Comparison of ENCODE assay signal across 1 cellular context in the genomic region with DNA sequence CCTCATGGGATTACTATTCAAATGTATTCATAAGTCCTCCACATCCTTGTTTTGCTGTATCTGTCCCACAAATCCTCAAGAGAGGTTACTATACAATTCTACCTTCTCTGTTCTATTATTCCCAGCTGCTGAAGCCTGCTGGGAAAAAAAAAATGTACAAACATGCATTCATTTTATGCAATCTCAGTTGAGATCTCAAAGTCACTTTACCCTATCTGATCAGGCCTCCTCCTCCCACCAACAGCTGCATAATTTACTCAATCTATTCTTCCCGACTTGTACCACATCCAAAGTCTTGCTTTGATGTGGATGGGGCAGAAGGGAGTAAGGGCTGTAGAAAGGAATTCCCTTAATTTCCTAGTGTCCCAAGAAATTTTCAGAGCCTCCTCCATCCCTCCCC.
TF ChIP-seq lines count a peak whose summit lies in the region.

No MANE protein-coding gene starts in this region.

TF ChIP-seq in HepG2, 621 proteins besides CTCF, POLR2A, EP300 and RAD21:
- TF ChIP-seq ZNF773 (CRISPR knock-in tag; IDR thresholded peaks at IDR 0.05; ENCODE audit: borderline replicate concordance) (no peak), ZMYM4 (CRISPR knock-in tag; IDR thresholded peaks at IDR 0.05) (no peak), CHD4 (IDR thresholded peaks at IDR 0.05; ENCODE audit: borderline replicate concordance, low read length) (no peak), NONO (IDR thresholded peaks at IDR 0.05) (no peak), NONO (CRISPR knock-in tag; conservative IDR thresholded peaks at IDR 0.05) (no peak), TOPORS (CRISPR knock-in tag; IDR thresholded peaks at IDR 0.05) (no peak), ZNF589 (CRISPR knock-in tag; conservative IDR thresholded peaks at IDR 0.05) (no peak), ZKSCAN1 (IDR thresholded peaks at IDR 0.05; ENCODE audit: low read length) (no peak), SPEN (CRISPR knock-in tag; IDR thresholded peaks at IDR 0.05; ENCODE audit: low read depth) (no peak), EZH2 (conservative IDR thresholded peaks at IDR 0.05; ENCODE audit: low read depth, low read length) (no peak), DR1 (CRISPR knock-in tag; IDR thresholded peaks at IDR 0.05) (no peak), NFE2 (CRISPR knock-in tag; IDR thresholded peaks at IDR 0.05) (no peak)
- TF ChIP-seq, protein P1, sequence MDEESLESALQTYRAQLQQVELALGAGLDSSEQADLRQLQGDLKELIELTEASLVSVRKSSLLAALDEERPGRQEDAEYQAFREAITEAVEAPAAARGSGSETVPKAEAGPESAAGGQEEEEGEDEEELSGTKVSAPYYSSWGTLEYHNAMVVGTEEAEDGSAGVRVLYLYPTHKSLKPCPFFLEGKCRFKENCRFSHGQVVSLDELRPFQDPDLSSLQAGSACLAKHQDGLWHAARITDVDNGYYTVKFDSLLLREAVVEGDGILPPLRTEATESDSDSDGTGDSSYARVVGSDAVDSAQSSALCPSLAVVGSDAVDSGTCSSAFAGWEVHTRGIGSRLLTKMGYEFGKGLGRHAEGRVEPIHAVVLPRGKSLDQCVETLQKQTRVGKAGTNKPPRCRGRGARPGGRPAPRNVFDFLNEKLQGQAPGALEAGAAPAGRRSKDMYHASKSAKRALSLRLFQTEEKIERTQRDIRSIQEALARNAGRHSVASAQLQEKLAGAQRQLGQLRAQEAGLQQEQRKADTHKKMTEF (CRISPR knock-in tag; IDR thresholded peaks at IDR 0.05) = no peak
- TF ChIP-seq, protein P2, sequence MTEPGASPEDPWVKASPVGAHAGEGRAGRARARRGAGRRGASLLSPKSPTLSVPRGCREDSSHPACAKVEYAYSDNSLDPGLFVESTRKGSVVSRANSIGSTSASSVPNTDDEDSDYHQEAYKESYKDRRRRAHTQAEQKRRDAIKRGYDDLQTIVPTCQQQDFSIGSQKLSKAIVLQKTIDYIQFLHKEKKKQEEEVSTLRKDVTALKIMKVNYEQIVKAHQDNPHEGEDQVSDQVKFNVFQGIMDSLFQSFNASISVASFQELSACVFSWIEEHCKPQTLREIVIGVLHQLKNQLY (CRISPR knock-in tag; IDR thresholded peaks at IDR 0.05) = no peak
- TF ChIP-seq, protein P3, sequence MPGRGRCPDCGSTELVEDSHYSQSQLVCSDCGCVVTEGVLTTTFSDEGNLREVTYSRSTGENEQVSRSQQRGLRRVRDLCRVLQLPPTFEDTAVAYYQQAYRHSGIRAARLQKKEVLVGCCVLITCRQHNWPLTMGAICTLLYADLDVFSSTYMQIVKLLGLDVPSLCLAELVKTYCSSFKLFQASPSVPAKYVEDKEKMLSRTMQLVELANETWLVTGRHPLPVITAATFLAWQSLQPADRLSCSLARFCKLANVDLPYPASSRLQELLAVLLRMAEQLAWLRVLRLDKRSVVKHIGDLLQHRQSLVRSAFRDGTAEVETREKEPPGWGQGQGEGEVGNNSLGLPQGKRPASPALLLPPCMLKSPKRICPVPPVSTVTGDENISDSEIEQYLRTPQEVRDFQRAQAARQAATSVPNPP (CRISPR knock-in tag; IDR thresholded peaks at IDR 0.05) = no peak
TF ChIP-seq in HepG2: peak in this region for 0.
